Comparison of ENCODE assay signal across 1 cellular context in genomic region chr5:96395295-96395694, GRCh38. TPM values are rescaled to one million over a fixed set of nuclear protein-coding genes. Genes with fewer than 3 reads are reported as not detected.
"Had no signal": no experiment of that assay in that cellular context is flagged by ENCODE, and none has a peak within 500 bp of the region (broad histone marks: within the 10 kb centered on the region; RNA-seq: fewer than 3 reads in every experiment).

No MANE protein-coding gene starts in this region.

RNA-seq across cellular contexts. Expression of gene PCSK1, which starts 37.8 kb away (rescaled TPM):
- total RNA-seq: LHCN-M2 had no signal
